In genomic region chr5:78320461-78320860, GRCh38 we compare ENCODE assay signal across 8 cellular contexts. TPM values are rescaled to one million over a fixed set of nuclear protein-coding genes. Genes with fewer than 3 reads are reported as not detected.
DNase-seq lines count a peak whose midpoint lies in the region; ATAC-seq and TF ChIP-seq lines count a peak whose summit lies in the region.

No MANE protein-coding gene starts in this region.

- in situ Hi-C loops in Panc1 (cut with HindIII; ENCODE audit: low pct_unique_long_range_greater_than_20kb, low sequenced_read_pairs), result no loop called here

- H4K20me1 ChIP-seq in GM23338 (replicated peaks; ENCODE audit: insufficient read depth), result no peaks in the 10 kb centered on the region

- H3K79me2 ChIP-seq in GM23338 (replicated peaks; ENCODE audit: insufficient read depth), result no peaks in the 10 kb centered on the region

- H2AFZ ChIP-seq in GM23338, result no peak overlapping the region

- DNase-seq in AML-193 (lab: John Stamatoyannopoulos, UW), result peak; percentile 38 to 45
- peak; percentile 67 for DNase-seq in GM23338 (ENCODE audit: low spot score)
- DNase-seq in Panc1 (ENCODE audit: low read depth, low spot score), result no peak
- peak; percentile 65 for DNase-seq in fibroblast of pulmonary artery (ENCODE audit: low read depth)
- DNase-seq in stomach, result no peak
- DNase-seq in colonic mucosa, result no peak
- no peak for DNase-seq in SHP77 treated with DMSO at 0.1 percent for 48 hours (lab: John Stamatoyannopoulos, UW)

- no peak overlapping the region for H3K4me3 Mint-ChIP-seq in GM23338

- no TSS peak for BruUV-seq in Panc1 (replicated peaks; lab: Mats Ljungman, UMichigan)

- H3K4me3 ChIP-seq in GM23338 (no peak overlapping the region), Panc1 (ENCODE audit: low read depth in 2 of 2, low read length in 2 of 2) (no peak overlapping the region), fibroblast of pulmonary artery (replicated peaks; ENCODE audit: low read depth, low read length) (no peak overlapping the region), stomach (no peak overlapping the region), colonic mucosa (no peak overlapping the region)

- H3K9me3 ChIP-seq in Panc1 (ENCODE audit: control insufficient read depth, insufficient read depth, low read depth, low read length) (no peaks in the 10 kb centered on the region), stomach (no peaks in the 10 kb centered on the region), colonic mucosa (no peaks in the 10 kb centered on the region)

- no peaks in the 10 kb centered on the region for H3K9me2 ChIP-seq in GM23338 (ENCODE audit: insufficient read depth)

- no peaks in the 10 kb centered on the region for H3F3A ChIP-seq in GM23338 (replicated peaks; ENCODE audit: low read depth)

- no peak overlapping the region for H3K27ac ChIP-seq in GM23338 (ENCODE audit: low read depth)
- H3K27ac ChIP-seq in Panc1 (ENCODE audit: low read length), result no peak overlapping the region
- H3K27ac ChIP-seq in stomach, result no peak overlapping the region
- no peak overlapping the region for H3K27ac ChIP-seq in colonic mucosa

- H3K27me3 ChIP-seq in GM23338 (ENCODE audit: insufficient read depth) (no peaks in the 10 kb centered on the region), Panc1 (ENCODE audit: control insufficient read depth, insufficient read depth, low read length) (no peaks in the 10 kb centered on the region), stomach (no peaks in the 10 kb centered on the region), colonic mucosa (no peaks in the 10 kb centered on the region)

- TF ChIP-seq EP300 in stomach (IDR thresholded peaks at IDR 0.05), result no peak

- H3K4me1 ChIP-seq in GM23338 (ENCODE audit: insufficient read depth) (peaks cover 12% of the 10 kb centered on the region), Panc1 (ENCODE audit: control insufficient read depth, insufficient read depth, low read length) (no peaks in the 10 kb centered on the region), stomach (no peaks in the 10 kb centered on the region), colonic mucosa (no peaks in the 10 kb centered on the region)

- H3K36me3 Mint-ChIP-seq in GM23338 (ENCODE audit: low read depth), result no peaks in the 10 kb centered on the region

- TF ChIP-seq CTCF in GM23338 (conservative IDR thresholded peaks at IDR 0.05; ENCODE audit: low read depth in 2 of 2), result peak; percentile 70 to 80
- TF ChIP-seq CTCF in Panc1 (IDR thresholded peaks at IDR 0.05), result peak; percentile 71; the same call in 1 of the 2 replicates
- TF ChIP-seq CTCF in fibroblast of pulmonary artery (IDR thresholded peaks at IDR 0.05; ENCODE audit: low read length, missing control alignments), result peak; percentile 77
- peak in 5 of 7 experiments; percentile 27 to 57 (median 33) for TF ChIP-seq CTCF in stomach (IDR thresholded peaks at IDR 0.05)
- TF ChIP-seq CTCF in colonic mucosa (IDR thresholded peaks at IDR 0.05), result no peak

- no peak overlapping the region for H3K9ac ChIP-seq in colonic mucosa (ENCODE audit: low read depth in 2 of 2, low read length in 2 of 2)

- POLR2A ChIA-PET in Panc1 (lab: Charles Lee), result no interaction called here

- WGBS in stomach, 5 donors, result 0 to 2% (median 2%) methylated on average over 1 of the region's 1 CpG

- intact Hi-C loops in Panc1 (cut with micrococcal nuclease; ENCODE audit: unreplicated experiment) (loop anchor here (5.0 kb wide), 1 partner anchor 647 kb away; no protein-coding TSS in a partner anchor), stomach (cut with DNase I; ENCODE audit: low total_unique reads) (no loop called here), colonic mucosa (cut with DNase I) (no loop called here)

- CTCF ChIA-PET in Panc1 (lab: Charles Lee), result interaction anchor here (0.6 kb wide), 1 partner anchor 206 kb away, joined by 4 read pairs; no protein-coding TSS in a partner anchor

- no peaks in the 10 kb centered on the region for H3K36me3 ChIP-seq in GM23338 (ENCODE audit: insufficient read depth)
- H3K36me3 ChIP-seq in Panc1 (ENCODE audit: control insufficient read depth, insufficient read depth, low read length), result no peaks in the 10 kb centered on the region
- H3K36me3 ChIP-seq in stomach, result no peaks in the 10 kb centered on the region
- H3K36me3 ChIP-seq in colonic mucosa, result no peaks in the 10 kb centered on the region

- H3K4me2 ChIP-seq in GM23338, result no peak overlapping the region

- no peaks in the 10 kb centered on the region for H3K27me3 Mint-ChIP-seq in GM23338 (ENCODE audit: insufficient read depth, low read depth, poor library complexity)

- ATAC-seq in GM23338, result peak; percentile 51; the same call in 2 of the 3 replicates
- 0 out of 2 replicates have a peak, but pooled peaks have one; percentile 63 for ATAC-seq in Panc1
- no peak for ATAC-seq in GM18498 (IDR thresholded peaks at IDR 0.05; ENCODE audit: unreplicated experiment)

- no peaks in the 10 kb centered on the region for H3K9me3 Mint-ChIP-seq in GM23338

- peaks cover 17% of the 10 kb centered on the region for H3K4me1 Mint-ChIP-seq in GM23338

- H3K27ac Mint-ChIP-seq in GM23338, result no peak overlapping the region

- no peak for TF ChIP-seq POLR2A in stomach (IDR thresholded peaks at IDR 0.05)

TF ChIP-seq in GM23338, 12 proteins besides CTCF, POLR2A, EP300 and RAD21:
- no peak for TF ChIP-seq ZNF331 (CRISPR knock-in tag; IDR thresholded peaks at IDR 0.05; ENCODE audit: low read depth)
- TF ChIP-seq, protein P1, sequence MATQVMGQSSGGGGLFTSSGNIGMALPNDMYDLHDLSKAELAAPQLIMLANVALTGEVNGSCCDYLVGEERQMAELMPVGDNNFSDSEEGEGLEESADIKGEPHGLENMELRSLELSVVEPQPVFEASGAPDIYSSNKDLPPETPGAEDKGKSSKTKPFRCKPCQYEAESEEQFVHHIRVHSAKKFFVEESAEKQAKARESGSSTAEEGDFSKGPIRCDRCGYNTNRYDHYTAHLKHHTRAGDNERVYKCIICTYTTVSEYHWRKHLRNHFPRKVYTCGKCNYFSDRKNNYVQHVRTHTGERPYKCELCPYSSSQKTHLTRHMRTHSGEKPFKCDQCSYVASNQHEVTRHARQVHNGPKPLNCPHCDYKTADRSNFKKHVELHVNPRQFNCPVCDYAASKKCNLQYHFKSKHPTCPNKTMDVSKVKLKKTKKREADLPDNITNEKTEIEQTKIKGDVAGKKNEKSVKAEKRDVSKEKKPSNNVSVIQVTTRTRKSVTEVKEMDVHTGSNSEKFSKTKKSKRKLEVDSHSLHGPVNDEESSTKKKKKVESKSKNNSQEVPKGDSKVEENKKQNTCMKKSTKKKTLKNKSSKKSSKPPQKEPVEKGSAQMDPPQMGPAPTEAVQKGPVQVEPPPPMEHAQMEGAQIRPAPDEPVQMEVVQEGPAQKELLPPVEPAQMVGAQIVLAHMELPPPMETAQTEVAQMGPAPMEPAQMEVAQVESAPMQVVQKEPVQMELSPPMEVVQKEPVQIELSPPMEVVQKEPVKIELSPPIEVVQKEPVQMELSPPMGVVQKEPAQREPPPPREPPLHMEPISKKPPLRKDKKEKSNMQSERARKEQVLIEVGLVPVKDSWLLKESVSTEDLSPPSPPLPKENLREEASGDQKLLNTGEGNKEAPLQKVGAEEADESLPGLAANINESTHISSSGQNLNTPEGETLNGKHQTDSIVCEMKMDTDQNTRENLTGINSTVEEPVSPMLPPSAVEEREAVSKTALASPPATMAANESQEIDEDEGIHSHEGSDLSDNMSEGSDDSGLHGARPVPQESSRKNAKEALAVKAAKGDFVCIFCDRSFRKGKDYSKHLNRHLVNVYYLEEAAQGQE (IDR thresholded peaks at IDR 0.05; ENCODE audit: unreplicated experiment), result no peak
- TF ChIP-seq EZH2 (IDR thresholded peaks at IDR 0.05; ENCODE audit: low read depth, unreplicated experiment), result no peak
- TF ChIP-seq EZH2phosphoT487 (IDR thresholded peaks at IDR 0.05; ENCODE audit: unreplicated experiment), result no peak
TF ChIP-seq in GM23338: peak in this region for 0.

RNA-seq across cellular contexts. Expression of gene AP3B1, which starts 26.0 kb away (rescaled TPM):
- 40.7 and 46.3 TPM in 2 replicates for total RNA-seq in GM23338 (2014; rRNA removed; shearing (Covaris generic))
- polyA plus RNA-seq in GM23338 (2016; fragmentation: Nextera tagmentation; extraction: Ambion mirVana) (32.1 and 33.5 TPM in 2 replicates), stomach (10 to 100 TPM; 19.1 to 27.5 (median 27.2) TPM)
- total RNA-seq in Panc1 (2021; ENCODE audit: unreplicated experiment) (55.4 TPM), stomach (10 to 100 TPM; 15.2 to 81.0 (median 19.8) TPM), colonic mucosa (10 to 100 TPM; 53.3 to 62.6 TPM)
- polyA plus RNA-seq in Panc1 (2012; ENCODE audit: insufficient read length), result 27.3 TPM

RNA-seq across cellular contexts. Expression of gene SCAMP1, which starts 40.0 kb away (rescaled TPM):
- total RNA-seq in GM23338 (2014; rRNA removed; shearing (Covaris generic)), result 53.0 and 53.9 TPM in 2 replicates
- polyA plus RNA-seq in GM23338 (2016; fragmentation: Nextera tagmentation; extraction: Ambion mirVana) (22.1 and 26.8 TPM in 2 replicates), stomach (10 to 100 TPM in 1 of 3 donors, 1 to 10 TPM in 2; 7.2 to 11.1 (median 7.9) TPM)
- total RNA-seq in Panc1 (2021; ENCODE audit: unreplicated experiment) (51.3 TPM), stomach (10 to 100 TPM; 14.6 to 77.3 (median 25.8) TPM), colonic mucosa (10 to 100 TPM; 26.4 to 53.5 TPM)
- 24.6 TPM for polyA plus RNA-seq in Panc1 (2012; ENCODE audit: insufficient read length)

Comparison
In these comparisons a context has a peak if more than half of its experiments do, and no peak if none do; other contexts are left out.
1. DNase-seq: peak in AML-193 (2 of 2), GM23338 (single experiment) and fibroblast of pulmonary artery (single experiment); none in Panc1 (single experiment), stomach (single experiment), colonic mucosa (single experiment) and SHP77 treated with DMSO at 0.1 percent for 48 hours (single experiment).